Comparison of ENCODE assay signal across 8 cellular contexts in the genomic region with DNA sequence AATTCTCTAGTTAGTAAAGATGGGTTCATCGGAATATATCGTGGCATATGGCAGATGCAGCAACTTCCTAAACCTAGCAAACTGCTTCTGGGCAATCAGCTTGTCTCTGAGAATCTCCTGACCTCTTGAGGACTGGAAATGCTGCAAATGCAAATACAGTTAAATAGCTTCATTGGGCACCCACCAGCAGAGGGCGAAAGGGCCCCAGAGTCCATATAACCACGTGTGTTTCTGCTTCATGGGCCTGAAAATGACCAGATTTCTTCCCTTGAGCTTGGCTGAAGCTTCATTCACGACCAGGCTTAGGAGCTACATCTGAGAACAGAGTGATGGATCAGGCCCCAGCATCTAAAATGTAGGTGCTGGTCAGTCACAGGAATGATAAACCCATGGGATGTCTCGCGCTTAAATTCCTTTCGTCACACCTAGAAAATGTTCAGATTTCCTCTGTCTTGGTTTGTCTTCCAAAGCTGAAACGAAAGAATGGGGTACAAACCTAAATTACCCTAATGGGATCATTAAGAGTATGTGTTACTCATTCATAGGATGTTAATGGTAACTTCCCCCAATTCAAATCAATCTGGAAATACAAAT.
DNase-seq lines count a peak whose midpoint lies in the region; ATAC-seq, FAIRE-seq and TF ChIP-seq lines count a peak whose summit lies in the region.

No MANE protein-coding gene starts in this region.

- H2AK5ac ChIP-seq in mesendoderm (ENCODE audit: low read length), result no peak overlapping the region

- H3K4me1 ChIP-seq in Panc1 (ENCODE audit: control insufficient read depth, insufficient read depth, low read length) (no peaks in the 10 kb centered on the region), mesendoderm (ENCODE audit: control insufficient read depth, low read depth, low read length) (peaks cover 2% of the 10 kb centered on the region)

- H3K9ac ChIP-seq in mesendoderm (ENCODE audit: low read length), result no peak overlapping the region

- H3K79me1 ChIP-seq in mesendoderm (ENCODE audit: low read length), result no peaks in the 10 kb centered on the region

- no peak overlapping the region for H4K5ac ChIP-seq in mesendoderm (ENCODE audit: low read length)

- H3K4me2 ChIP-seq in mesendoderm (ENCODE audit: low read length), result no peak overlapping the region

- H3K56ac ChIP-seq in mesendoderm (ENCODE audit: low read length), result no peak overlapping the region

- H3K36me3 ChIP-seq in Panc1 (ENCODE audit: control insufficient read depth, insufficient read depth, low read length) (no peaks in the 10 kb centered on the region), bronchial epithelial cell (ENCODE audit: control insufficient read depth, insufficient read depth, low read length) (no peaks in the 10 kb centered on the region), mesendoderm (ENCODE audit: control insufficient read depth, insufficient read depth, low read length) (no peaks in the 10 kb centered on the region)

- WGBS in mesendoderm (ENCODE audit: extremely low coverage, insufficient coverage, low lambda C conversion rate), result no CpG with 5 or more reads among the region's 9 CpGs

- no peak for FAIRE-seq in bronchial epithelial cell (lab: Jason Lieb, UNC)

- in situ Hi-C loops in Panc1 (cut with HindIII; ENCODE audit: low pct_unique_long_range_greater_than_20kb, low sequenced_read_pairs), result no loop called here

- H2BK15ac ChIP-seq in mesendoderm (replicated peaks; ENCODE audit: low read depth), result no peak overlapping the region

- POLR2A ChIA-PET in HEK293T (lab: Yijun Ruan, JAX), result no interaction called here
- POLR2A ChIA-PET in Panc1 (lab: Charles Lee), result no interaction called here

- H3K27ac ChIP-seq in Panc1 (ENCODE audit: low read length), result no peak overlapping the region
- no peak overlapping the region for H3K27ac ChIP-seq in mesendoderm (ENCODE audit: low read depth, low read length)

- CTCF ChIA-PET in HEK293T (lab: Yijun Ruan, JAX), result interaction anchor here (0.6 to 0.9 kb wide), 2 partner anchors 11 to 848 kb away, joined by 3 to 5 read pairs; no protein-coding TSS in a partner anchor
- CTCF ChIA-PET in Panc1 (lab: Charles Lee), result interaction anchor here (0.6 kb wide), 1 partner anchor 1658 kb away, joined by 3 read pairs; no protein-coding TSS in a partner anchor

- H3K4ac ChIP-seq in mesendoderm (ENCODE audit: low read depth, low read length), result no peak overlapping the region

- no peak overlapping the region for H3K18ac ChIP-seq in mesendoderm (ENCODE audit: low read length)

- DNase-seq in COLO668 (lab: John Stamatoyannopoulos, UW; ENCODE audit: unreplicated experiment) (peak; percentile 31), HEK293T (ENCODE audit: extremely low spot score) (peak; percentile 22), Panc1 (ENCODE audit: low read depth, low spot score) (no peak), bronchial epithelial cell (ENCODE audit: low read depth) (peak; percentile 7), mesendoderm (peak; percentile 86), NCI-H1436 (lab: John Stamatoyannopoulos, UW) (no peak)

- H3K4me3 ChIP-seq in Panc1 (ENCODE audit: low read depth in 2 of 2, low read length in 2 of 2) (no peak overlapping the region), bronchial epithelial cell (ENCODE audit: low read depth, low read length) (no peak overlapping the region), mesendoderm (ENCODE audit: low read length) (no peak overlapping the region)

- ATAC-seq in Panc1, result no peak
- no peak for ATAC-seq in GM19397 (IDR thresholded peaks at IDR 0.05; ENCODE audit: unreplicated experiment)
- ATAC-seq in HG02623 (IDR thresholded peaks at IDR 0.05; ENCODE audit: unreplicated experiment), result no peak

- H2BK120ac ChIP-seq in mesendoderm (ENCODE audit: low read depth, low read length), result no peak overlapping the region

- BruUV-seq in Panc1 (replicated peaks; lab: Mats Ljungman, UMichigan), result no TSS peak

- TF ChIP-seq CTCF in Panc1 (IDR thresholded peaks at IDR 0.05) (peak; percentile 70), bronchial epithelial cell (IDR thresholded peaks at IDR 0.05; ENCODE audit: insufficient read depth, low read length, severe bottlenecking) (peak; percentile 29)

- H3K27me3 ChIP-seq in Panc1 (ENCODE audit: control insufficient read depth, insufficient read depth, low read length) (no peaks in the 10 kb centered on the region), bronchial epithelial cell (ENCODE audit: control insufficient read depth, insufficient read depth, low read length) (no peaks in the 10 kb centered on the region), mesendoderm (ENCODE audit: insufficient read depth, low read length, poor library complexity) (no peaks in the 10 kb centered on the region)

- H3K79me2 ChIP-seq in mesendoderm (ENCODE audit: control insufficient read depth, insufficient read depth, low read length), result no peaks in the 10 kb centered on the region

- no peaks in the 10 kb centered on the region for H3K9me3 ChIP-seq in Panc1 (ENCODE audit: control insufficient read depth, insufficient read depth, low read depth, low read length)

- H3K23ac ChIP-seq in mesendoderm (ENCODE audit: low read length), result no peak overlapping the region

- no peak overlapping the region for H2BK5ac ChIP-seq in mesendoderm (ENCODE audit: low read length)

- no peak overlapping the region for H4K8ac ChIP-seq in mesendoderm (ENCODE audit: low read depth, low read length)

- intact Hi-C loops in Panc1 (cut with micrococcal nuclease; ENCODE audit: unreplicated experiment), result no loop called here

TF ChIP-seq in HEK293T, 16 proteins besides CTCF, POLR2A, EP300 and RAD21:
- TF ChIP-seq FOXM1 (IDR thresholded peaks at IDR 0.05; ENCODE audit: borderline replicate concordance), result no peak
- no peak for TF ChIP-seq ZNF384 (IDR thresholded peaks at IDR 0.05)

Comparison
In these comparisons a context has a peak if more than half of its experiments do, and no peak if none do; other contexts are left out.
1. DNase-seq: peak in COLO668 (single experiment), HEK293T (single experiment), bronchial epithelial cell (single experiment) and mesendoderm (single experiment); none in Panc1 (single experiment) and NCI-H1436 (single experiment).